Comparison of ENCODE assay signal across 20 cellular contexts in the genomic region with DNA sequence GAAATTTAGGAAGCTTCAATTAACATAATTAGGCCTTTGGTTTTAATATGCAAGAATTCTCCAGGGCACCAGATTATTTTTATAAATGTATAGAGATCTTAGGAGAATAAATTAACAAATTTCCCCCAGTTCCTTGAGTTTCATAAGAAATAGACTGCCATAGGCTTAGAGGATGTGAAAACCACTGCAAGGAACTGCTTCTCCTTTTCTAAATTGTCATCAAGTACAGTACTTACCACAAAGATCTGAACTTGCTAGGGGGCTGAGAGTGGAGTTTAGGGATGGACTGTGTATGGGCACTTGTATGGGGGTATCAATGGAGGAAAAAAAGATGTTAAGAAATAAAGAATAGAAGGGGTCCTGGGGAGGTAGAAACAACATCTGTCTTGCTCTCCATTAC. TPM values are rescaled to one million over a fixed set of nuclear protein-coding genes. Genes with fewer than 3 reads are reported as not detected.
"Had no signal": no experiment of that assay in that cellular context is flagged by ENCODE, and none has a peak within 500 bp of the region (broad histone marks: within the 10 kb centered on the region; RNA-seq: fewer than 3 reads in every experiment).

No MANE protein-coding gene starts in this region.

- H3K4me3 Mint-ChIP-seq: activated naive CD8-positive, alpha-beta T cell; activated T-cell treated with anti-CD3 and anti-CD28 coated beads, Interleukin-2, amount 50 U/mL, for 24 hours; brain; dendritic cell treated with granulocyte-macrophage colony-stimulating factor and Interleukin-4, amounts not matched to agents 40 ng/mL and 50 ng/mL, for 4 days; endodermal cell; nephron progenitor cell had no signal

- H3K27me3 Mint-ChIP-seq: activated naive CD8-positive, alpha-beta T cell; activated T-cell treated with anti-CD3 and anti-CD28 coated beads, Interleukin-2, amount 50 U/mL, for 24 hours; brain; dendritic cell treated with granulocyte-macrophage colony-stimulating factor and Interleukin-4, amounts not matched to agents 40 ng/mL and 50 ng/mL, for 4 days had no signal

- H3K36me3 Mint-ChIP-seq: activated naive CD8-positive, alpha-beta T cell; brain had no signal

- H3K9me3 Mint-ChIP-seq: brain; dendritic cell treated with granulocyte-macrophage colony-stimulating factor and Interleukin-4, amounts not matched to agents 40 ng/mL and 50 ng/mL, for 4 days; endodermal cell; nephron progenitor cell had no signal

- ATAC-seq: activated CD4-positive, CD25-positive, alpha-beta regulatory T cell treated with anti-CD3 and anti-CD28 coated beads, Interleukin-2, amount 50 U/mL, for 24 hours; left ventricle myocardium superior; psoas muscle; right lobe of liver had no signal

- H3K4me1 Mint-ChIP-seq: brain, nephron progenitor cell had no signal

- DNase-seq: activated CD4-positive, alpha-beta T cell treated with anti-CD3 and anti-CD28 coated beads, Interleukin-2, amount 50 U/mL, for 4 hours; activated effector memory CD4-positive, alpha-beta T cell treated with anti-CD3 and anti-CD28 coated beads, Interleukin-2, amount 50 U/mL, for 16 hours; activated T-cell treated with anti-CD3 and anti-CD28 coated beads, Interleukin-2, amount 50 U/mL, for 24 hours; amygdala; cerebellar nuclear complex; endodermal cell; erythroblast; left ventricle myocardium superior; mesendoderm; nephron progenitor cell; psoas muscle; right lobe of liver; stimulated activated naive CD4-positive, alpha-beta T cell treated with Interleukin-2 at 50 U/mL for 16 hours; upper lobe of left lung had no signal

RNA-seq across cellular contexts. Expression of a gene that starts 31.1 kb away (rescaled TPM):
- total RNA-seq: endodermal cell, kidney epithelial cell, left ventricle myocardium superior, omental fat pad, psoas muscle, right lobe of liver, upper lobe of left lung had no signal
